In the genomic region with DNA sequence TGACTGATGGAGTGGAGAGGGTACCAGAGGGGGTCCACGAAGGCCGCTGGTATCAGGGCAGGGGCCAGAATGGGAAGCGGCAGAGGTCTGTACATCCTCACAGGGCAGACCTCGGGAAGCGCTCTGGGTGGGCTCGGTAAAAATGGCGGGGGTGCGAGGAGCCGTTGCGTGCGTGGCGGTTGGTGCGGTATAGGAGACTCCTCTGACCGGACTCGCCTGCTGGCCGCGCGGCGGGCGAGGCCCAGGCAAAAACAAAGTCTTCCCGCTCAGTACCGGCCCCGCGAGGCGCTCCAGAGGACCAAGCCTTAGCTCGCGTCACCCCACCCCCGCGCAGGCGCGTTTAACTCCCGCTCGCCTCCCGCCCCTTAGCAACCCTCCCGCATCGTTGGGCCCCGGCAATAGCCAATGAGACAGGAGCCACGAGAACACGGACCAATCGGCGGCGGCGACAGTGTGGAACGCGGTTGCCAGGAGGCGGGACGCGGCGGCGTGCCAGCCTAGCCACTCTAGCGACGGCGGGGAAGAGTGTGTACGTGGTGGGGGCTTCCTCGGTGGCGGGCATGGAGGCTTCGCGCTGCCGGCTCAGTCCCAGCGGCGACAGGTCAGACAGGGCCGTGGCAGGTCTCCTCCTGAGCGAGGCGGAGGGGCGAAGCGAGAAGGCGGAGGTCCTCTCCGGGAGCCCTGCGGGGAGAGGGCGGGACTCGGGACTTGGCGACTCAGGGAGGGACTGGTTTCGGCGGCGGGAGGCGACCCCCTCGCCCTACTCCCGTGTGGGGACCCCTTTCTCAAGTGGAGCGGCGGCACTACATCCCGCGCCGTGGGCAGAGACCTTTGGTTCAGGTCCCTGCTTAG, we compare ENCODE assay signal across 8 cellular contexts. TPM values are rescaled to one million over a fixed set of nuclear protein-coding genes. Genes with fewer than 3 reads are reported as not detected.
DNase-seq lines count a peak whose midpoint lies in the region; ATAC-seq and TF ChIP-seq lines count a peak whose summit lies in the region.

A gene with protein sequence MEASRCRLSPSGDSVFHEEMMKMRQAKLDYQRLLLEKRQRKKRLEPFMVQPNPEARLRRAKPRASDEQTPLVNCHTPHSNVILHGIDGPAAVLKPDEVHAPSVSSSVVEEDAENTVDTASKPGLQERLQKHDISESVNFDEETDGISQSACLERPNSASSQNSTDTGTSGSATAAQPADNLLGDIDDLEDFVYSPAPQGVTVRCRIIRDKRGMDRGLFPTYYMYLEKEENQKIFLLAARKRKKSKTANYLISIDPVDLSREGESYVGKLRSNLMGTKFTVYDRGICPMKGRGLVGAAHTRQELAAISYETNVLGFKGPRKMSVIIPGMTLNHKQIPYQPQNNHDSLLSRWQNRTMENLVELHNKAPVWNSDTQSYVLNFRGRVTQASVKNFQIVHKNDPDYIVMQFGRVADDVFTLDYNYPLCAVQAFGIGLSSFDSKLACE (plus strand): TSS at position 504 of the 852 bp plus-strand sequence. CDS start 57 bp downstream, at position 561.

- H3K36me3 Mint-ChIP-seq in activated naive CD8-positive, alpha-beta T cell treated with anti-CD3 and anti-CD28 coated beads, Interleukin-2, amount 10 ng/mL, durations not matched to agents 7 days and 5 days: peaks cover 8% of the 10 kb centered on the region
- peaks cover 6% of the 10 kb centered on the region for H3K36me3 Mint-ChIP-seq in osteocyte (ENCODE audit: unreplicated experiment)

- H3K27ac Mint-ChIP-seq in activated naive CD8-positive, alpha-beta T cell treated with anti-CD3 and anti-CD28 coated beads, Interleukin-2, amount 10 ng/mL, durations not matched to agents 7 days and 5 days: peak within 1 kb of the TSS; percentile 83
- peak within 1 kb of the TSS; percentile 96 for H3K27ac Mint-ChIP-seq in osteocyte (ENCODE audit: unreplicated experiment)

- no peaks in the 10 kb centered on the region for H3K9me3 Mint-ChIP-seq in activated naive CD8-positive, alpha-beta T cell treated with anti-CD3 and anti-CD28 coated beads, Interleukin-2, amount 10 ng/mL, durations not matched to agents 7 days and 5 days
- H3K9me3 Mint-ChIP-seq in osteocyte (ENCODE audit: unreplicated experiment): no peaks in the 10 kb centered on the region

- peaks cover 24% of the 10 kb centered on the region for H3K4me1 Mint-ChIP-seq in activated naive CD8-positive, alpha-beta T cell treated with anti-CD3 and anti-CD28 coated beads, Interleukin-2, amount 10 ng/mL, durations not matched to agents 7 days and 5 days
- H3K4me1 Mint-ChIP-seq in osteocyte (ENCODE audit: unreplicated experiment): peaks cover 39% of the 10 kb centered on the region

- peak; percentile 97 for ATAC-seq in HG02588 (IDR thresholded peaks at IDR 0.05; ENCODE audit: unreplicated experiment)
- ATAC-seq in activated naive CD8-positive, alpha-beta T cell treated with anti-CD3 and anti-CD28 coated beads, Interleukin-2, amount 10 ng/mL, durations not matched to agents 7 days and 5 days (ENCODE audit: low read depth): peak; percentile 98

- H3K9me3 ChIP-seq in thymus (ENCODE audit: control insufficient read depth): no peaks in the 10 kb centered on the region

- intact Hi-C loops in head of caudate nucleus (cut with DNase I): no loop called here

- H3K27ac ChIP-seq in thymus (ENCODE audit: low read depth): peak within 1 kb of the TSS; percentile 82

- peaks cover 8% of the 10 kb centered on the region for H3K36me3 ChIP-seq in thymus (ENCODE audit: control insufficient read depth, insufficient read depth)

- H3K4me3 ChIP-seq in thymus (ENCODE audit: low read length): peak within 1 kb of the TSS; percentile 64

- DNase-seq in GM10248 (ENCODE audit: extremely low spot score): peak; percentile 98
- DNase-seq in NCI-H1092 (lab: John Stamatoyannopoulos, UW): peak; percentile 99
- peak; percentile 66 for DNase-seq in SKM-1 (lab: John Stamatoyannopoulos, UW; ENCODE audit: unreplicated experiment)
- peak; percentile 95 for DNase-seq in activated naive CD8-positive, alpha-beta T cell treated with anti-CD3 and anti-CD28 coated beads, Interleukin-2, amount 10 ng/mL, durations not matched to agents 7 days and 5 days
- peak; percentile 98 to 100 (median 100) for DNase-seq in head of caudate nucleus
- DNase-seq in osteocyte (ENCODE audit: extremely low spot score, unreplicated experiment): peak; percentile 99

- CTCF ChIA-PET in GM10248 (lab: Yijun Ruan, JAX): interaction anchor here (1.0 to 2.1 kb wide), 6 partner anchors 10 to 150 kb away, joined by 3 to 9 read pairs (median 6); no protein-coding TSS in a partner anchor

- under 1% methylated on average over 83 of the region's 83 CpGs for WGBS in thymus

- peaks cover 10% of the 10 kb centered on the region for H3K4me1 ChIP-seq in thymus (ENCODE audit: control insufficient read depth, insufficient read depth, low read length)

- H3K27me3 ChIP-seq in thymus (ENCODE audit: control insufficient read depth, insufficient read depth): no peaks in the 10 kb centered on the region

- TF ChIP-seq CTCF in GM10248 (IDR thresholded peaks at IDR 0.05; ENCODE audit: control extremely low read depth, extremely low read depth, low read depth, missing control alignments) (peak; percentile 2), osteocyte (IDR thresholded peaks at IDR 0.05) (no peak)

- POLR2A ChIA-PET in GM10248 (lab: Yijun Ruan, JAX): interaction anchor here (0.5 to 1.4 kb wide), 2 partner anchors 13 to 52 kb away, joined by 3 to 4 read pairs; no protein-coding TSS in a partner anchor
- POLR2A ChIA-PET in activated naive CD8-positive, alpha-beta T cell treated with anti-CD3 and anti-CD28 coated beads, Interleukin-2, amount 10 ng/mL, durations not matched to agents 7 days and 5 days (lab: Charles Lee): interaction anchor here (0.8 to 2.1 kb wide), 7 partner anchors 11 to 200 kb away, joined by 3 to 18 read pairs (median 3); a partner anchor contains a TSS

- H3K27me3 Mint-ChIP-seq in activated naive CD8-positive, alpha-beta T cell treated with anti-CD3 and anti-CD28 coated beads, Interleukin-2, amount 10 ng/mL, durations not matched to agents 7 days and 5 days: no peaks in the 10 kb centered on the region
- H3K27me3 Mint-ChIP-seq in osteocyte (ENCODE audit: unreplicated experiment): no peaks in the 10 kb centered on the region

- peak within 1 kb of the TSS; percentile 96 for H3K4me3 Mint-ChIP-seq in activated naive CD8-positive, alpha-beta T cell treated with anti-CD3 and anti-CD28 coated beads, Interleukin-2, amount 10 ng/mL, durations not matched to agents 7 days and 5 days
- H3K4me3 Mint-ChIP-seq in osteocyte (ENCODE audit: unreplicated experiment): peak within 1 kb of the TSS; percentile 94

RNA-seq across cellular contexts. Expression of the gene that starts here (rescaled TPM):
- 1 to 10 TPM; 8.1 TPM for total RNA-seq in activated naive CD8-positive, alpha-beta T cell treated with anti-CD3 and anti-CD28 coated beads, Interleukin-2, amount 10 ng/mL, durations not matched to agents 7 days and 5 days
- 30.8 and 31.2 TPM in 2 replicates for total RNA-seq in osteocyte
- 10.5 TPM for polyA plus RNA-seq in thymus

Comparison
In these comparisons a context has a peak if more than half of its experiments do, and no peak if none do; other contexts are left out.
1. Peak in every context shown above with its lines: DNase-seq, ATAC-seq, H3K4me3 ChIP-seq and H3K27ac ChIP-seq.